Comparison of ENCODE assay signal across 16 cellular contexts in genomic region chr11:86134580-86135318, GRCh38.
A peak's percentile ranks its signal among the peaks of the same experiment; 100 is the strongest.
DNase-seq lines count a peak whose midpoint lies in the region; ATAC-seq and TF ChIP-seq lines count a peak whose summit lies in the region.
"Had no signal": no experiment of that assay in that cellular context is flagged by ENCODE, and none has a peak within 500 bp of the region (broad histone marks: within the 10 kb centered on the region; RNA-seq: fewer than 3 reads in every experiment).

No MANE protein-coding gene starts in this region.

- peak overlapping the region; percentile 91 for H3K27ac ChIP-seq in caudate nucleus (ENCODE audit: low read depth, low read length)
- no peak overlapping the region for H3K27ac ChIP-seq in foreskin keratinocyte
- H3K27ac ChIP-seq: SJSA1 had no signal

- intact Hi-C loops in activated CD8-positive, alpha-beta T cell treated with anti-CD3 and anti-CD28 coated beads for 36 hours (cut with micrococcal nuclease), result loop anchor here (5.0 kb wide), 1 partner anchor 43 kb away; no protein-coding TSS in a partner anchor

- no peaks in the 10 kb centered on the region for H3K27me3 Mint-ChIP-seq in activated CD8-positive, alpha-beta T cell treated with anti-CD3 and anti-CD28 coated beads for 36 hours
- H3K27me3 Mint-ChIP-seq: type B pancreatic cell had no signal

- no peaks in the 10 kb centered on the region for H3K27me3 ChIP-seq in foreskin keratinocyte
- H3K27me3 ChIP-seq: sigmoid colon, SJSA1 had no signal

- no peaks in the 10 kb centered on the region for H3K4me1 ChIP-seq in foreskin keratinocyte

- no peaks in the 10 kb centered on the region for H3K9me3 Mint-ChIP-seq in activated CD8-positive, alpha-beta T cell treated with anti-CD3 and anti-CD28 coated beads for 36 hours
- H3K9me3 Mint-ChIP-seq: activated T-helper 2 cell treated with anti-CD3 and anti-CD28 coated beads, Interferon-gamma antibody, Interleukin-2, Interleukin-4, amounts not matched to agents 10 μg/mL and 5 μg/mL and 100 μg/mL, durations not matched to agents 14 hours and 24 hours and 36 hours; type B pancreatic cell had no signal

- DNase-seq in AML-193 (lab: John Stamatoyannopoulos, UW) (peak; percentile 71 to 75), LoVo (ENCODE audit: low spot score) (peak; percentile 71), caudate nucleus (lab: John Stamatoyannopoulos, UW) (peak in 9 of 61 donors; percentile 11 to 44 (median 22)), midbrain (lab: John Stamatoyannopoulos, UW) (peak; percentile 68), foreskin keratinocyte (no peak)
- no peak for DNase-seq in activated CD8-positive, alpha-beta T cell treated with anti-CD3 and anti-CD28 coated beads for 36 hours
- DNase-seq: activated CD4-positive, alpha-beta T cell treated with anti-CD3 and anti-CD28 coated beads for 4 hours; DMS79; NCI-H146; NCI-H524 treated with DMSO at 0.1 percent for 48 hours; sigmoid colon had no signal

- ATAC-seq in activated CD8-positive, alpha-beta T cell treated with anti-CD3 and anti-CD28 coated beads for 36 hours, result no peak
- ATAC-seq in GM18517 (IDR thresholded peaks at IDR 0.05; ENCODE audit: unreplicated experiment), result no peak
- no peak for ATAC-seq in HG03442 (IDR thresholded peaks at IDR 0.05; ENCODE audit: unreplicated experiment)
- no peak for ATAC-seq in foreskin keratinocyte

- H3K27ac Mint-ChIP-seq in activated CD8-positive, alpha-beta T cell treated with anti-CD3 and anti-CD28 coated beads for 36 hours, result no peak overlapping the region
- H3K27ac Mint-ChIP-seq: activated T-helper 2 cell treated with anti-CD3 and anti-CD28 coated beads, Interferon-gamma antibody, Interleukin-2, Interleukin-4, amounts not matched to agents 10 μg/mL and 5 μg/mL and 100 μg/mL, durations not matched to agents 14 hours and 24 hours and 36 hours; type B pancreatic cell had no signal

- CTCF ChIA-PET in activated CD8-positive, alpha-beta T cell treated with anti-CD3 and anti-CD28 coated beads for 36 hours (lab: Charles Lee), result interaction anchor here (1.9 kb wide), 1 partner anchor 28 kb away, joined by 4 read pairs; no protein-coding TSS in a partner anchor

- H3K4me1 Mint-ChIP-seq in activated CD8-positive, alpha-beta T cell treated with anti-CD3 and anti-CD28 coated beads for 36 hours (ENCODE audit: low read depth), result peaks cover 12% of the 10 kb centered on the region

- TF ChIP-seq CTCF in activated CD8-positive, alpha-beta T cell treated with anti-CD3 and anti-CD28 coated beads for 36 hours (IDR thresholded peaks at IDR 0.05), result no peak
- TF ChIP-seq CTCF in foreskin keratinocyte (conservative IDR thresholded peaks at IDR 0.05), result no peak

- no peak overlapping the region for H3K4me3 Mint-ChIP-seq in activated CD8-positive, alpha-beta T cell treated with anti-CD3 and anti-CD28 coated beads for 36 hours
- H3K4me3 Mint-ChIP-seq: type B pancreatic cell had no signal

- POLR2A ChIA-PET in activated CD8-positive, alpha-beta T cell treated with anti-CD3 and anti-CD28 coated beads for 36 hours (lab: Charles Lee), result interaction anchor here (1.4 kb wide), 1 partner anchor 18 kb away, joined by 3 read pairs; no protein-coding TSS in a partner anchor

- H3K36me3 Mint-ChIP-seq in activated CD8-positive, alpha-beta T cell treated with anti-CD3 and anti-CD28 coated beads for 36 hours (ENCODE audit: low read depth), result no peaks in the 10 kb centered on the region
- H3K36me3 Mint-ChIP-seq: type B pancreatic cell had no signal

Comparison
In these comparisons a context has a peak if more than half of its experiments do, and no peak if none do; other contexts are left out.
1. DNase-seq: peak in AML-193 (2 of 2), LoVo (single experiment) and midbrain (single experiment); none in activated CD8-positive, alpha-beta T cell treated with anti-CD3 and anti-CD28 coated beads for 36 hours (single experiment) and foreskin keratinocyte (0 of 2).